In the genomic region with DNA sequence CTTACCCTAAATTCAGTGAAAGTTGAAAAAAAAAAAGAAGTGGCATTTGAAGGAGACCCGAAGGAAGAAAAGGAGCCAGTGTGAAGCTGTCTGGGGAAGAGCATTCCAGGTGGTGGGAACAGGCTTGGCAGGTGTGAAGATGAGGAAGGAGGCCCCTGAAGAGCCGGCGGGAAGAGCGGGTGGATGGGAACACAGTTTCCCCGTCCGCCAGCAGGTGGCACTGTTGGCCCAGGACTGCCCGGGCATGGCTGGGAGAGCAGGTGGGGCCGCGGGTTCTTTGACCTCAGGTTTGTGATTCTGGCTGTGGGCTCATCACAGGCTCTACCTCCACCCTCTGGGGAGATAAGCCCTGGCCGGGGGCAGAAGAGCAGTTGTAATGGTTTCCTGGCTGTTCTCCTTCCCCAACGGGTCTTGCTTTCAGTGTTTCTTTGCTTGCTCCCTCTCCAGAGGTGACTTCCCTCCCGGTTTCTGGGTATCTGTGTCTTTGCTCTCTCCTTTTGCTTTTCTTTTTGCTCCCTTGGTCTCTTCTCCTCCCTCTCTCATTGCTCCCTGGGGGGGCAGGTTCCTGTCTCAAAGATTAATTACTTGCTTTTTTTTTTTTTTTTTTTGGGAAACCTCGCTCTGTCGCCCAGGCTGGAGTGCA, we compare ENCODE assay signal across 1 cellular context.
TF ChIP-seq lines count a peak whose summit lies in the region.

No MANE protein-coding gene starts in this region.

TF ChIP-seq in GM12878, 131 proteins besides CTCF, POLR2A, EP300 and RAD21 (continued from another document):
- TF ChIP-seq, protein P1, sequence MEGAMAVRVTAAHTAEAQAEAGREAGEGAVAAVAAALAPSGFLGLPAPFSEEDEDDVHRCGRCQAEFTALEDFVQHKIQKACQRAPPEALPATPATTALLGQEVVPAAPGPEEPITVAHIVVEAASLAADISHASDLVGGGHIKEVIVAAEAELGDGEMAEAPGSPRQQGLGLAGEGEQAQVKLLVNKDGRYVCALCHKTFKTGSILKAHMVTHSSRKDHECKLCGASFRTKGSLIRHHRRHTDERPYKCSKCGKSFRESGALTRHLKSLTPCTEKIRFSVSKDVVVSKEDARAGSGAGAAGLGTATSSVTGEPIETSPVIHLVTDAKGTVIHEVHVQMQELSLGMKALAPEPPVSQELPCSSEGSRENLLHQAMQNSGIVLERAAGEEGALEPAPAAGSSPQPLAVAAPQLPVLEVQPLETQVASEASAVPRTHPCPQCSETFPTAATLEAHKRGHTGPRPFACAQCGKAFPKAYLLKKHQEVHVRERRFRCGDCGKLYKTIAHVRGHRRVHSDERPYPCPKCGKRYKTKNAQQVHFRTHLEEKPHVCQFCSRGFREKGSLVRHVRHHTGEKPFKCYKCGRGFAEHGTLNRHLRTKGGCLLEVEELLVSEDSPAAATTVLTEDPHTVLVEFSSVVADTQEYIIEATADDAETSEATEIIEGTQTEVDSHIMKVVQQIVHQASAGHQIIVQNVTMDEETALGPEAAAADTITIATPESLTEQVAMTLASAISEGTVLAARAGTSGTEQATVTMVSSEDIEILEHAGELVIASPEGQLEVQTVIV (IDR thresholded peaks at IDR 0.05; ENCODE audit: borderline replicate concordance, partially characterized antibody): no peak
- TF ChIP-seq STAT3 (IDR thresholded peaks at IDR 0.05; ENCODE audit: low read depth, low read length) (no peak), SIN3A (IDR thresholded peaks at IDR 0.05; ENCODE audit: low read depth, low read length) (no peak), IRF4 (IDR thresholded peaks at IDR 0.05; ENCODE audit: low read depth, low read length) (0 out of 2 replicates have a peak, but pooled peaks have one; percentile 29), MEF2B (IDR thresholded peaks at IDR 0.05; ENCODE audit: partially characterized antibody, poor library complexity, severe bottlenecking) (no peak), HDAC6 (IDR thresholded peaks at IDR 0.05; ENCODE audit: unreplicated experiment) (no peak), ZNF274 (IDR thresholded peaks at IDR 0.05; ENCODE audit: insufficient read depth, insufficient read length) (no peak), ESRRA (IDR thresholded peaks at IDR 0.05; ENCODE audit: low read length) (no peak), IKZF2 (IDR thresholded peaks at IDR 0.05) (no peak)
